In the genomic region with DNA sequence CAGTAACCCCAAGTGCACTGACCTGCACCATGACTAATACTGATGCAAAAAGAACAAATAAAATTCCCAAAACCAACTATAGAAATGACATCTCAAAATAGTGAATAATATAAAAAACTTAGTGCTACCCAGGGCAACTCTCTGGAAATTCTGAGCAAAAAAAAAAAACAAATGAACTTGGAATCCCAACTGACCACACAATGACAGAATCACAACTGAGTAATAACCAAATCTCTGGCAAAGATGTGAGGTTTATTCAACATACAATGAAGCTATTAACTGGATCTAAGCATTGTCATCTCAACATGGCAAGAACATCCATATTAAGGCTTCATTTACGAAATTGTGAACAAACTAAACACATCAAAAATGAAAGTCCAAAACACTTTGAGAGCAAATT, we compare ENCODE assay signal across 25 cellular contexts. TPM values are rescaled to one million over a fixed set of nuclear protein-coding genes. Genes with fewer than 3 reads are reported as not detected.
DNase-seq lines count a peak whose midpoint lies in the region; ATAC-seq and TF ChIP-seq lines count a peak whose summit lies in the region.
"Had no signal": no experiment of that assay in that cellular context is flagged by ENCODE, and none has a peak within 500 bp of the region (broad histone marks: within the 10 kb centered on the region; RNA-seq: fewer than 3 reads in every experiment).

No MANE protein-coding gene starts in this region.

- H3K36me3 ChIP-seq in mammary epithelial cell (ENCODE audit: insufficient read depth, low read length) = no peaks in the 10 kb centered on the region
- H3K36me3 ChIP-seq: BE2C, HAP-1, left lung had no signal

- peaks cover 6% of the 10 kb centered on the region for H3K4me1 ChIP-seq in mammary epithelial cell (ENCODE audit: insufficient read depth, low read length)
- H3K4me1 ChIP-seq: BE2C, Caco-2, HAP-1, left lung had no signal

- H3K4me3 Mint-ChIP-seq in MCF 10A (ENCODE audit: unreplicated experiment) = no peak overlapping the region
- H3K4me3 Mint-ChIP-seq: activated CD8-positive, alpha-beta memory T cell treated with anti-CD3 and anti-CD28 coated beads, Interleukin-2, amount 10 ng/mL, durations not matched to agents 7 days and 5 days; activated naive CD8-positive, alpha-beta T cell treated with anti-CD3 and anti-CD28 coated beads for 36 hours; IgD-negative memory B cell had no signal

- CTCF ChIA-PET in mammary epithelial cell (lab: Charles Lee; ENCODE audit: low non-redundant PET) (interaction anchor here (0.5 kb wide), 1 partner anchor 566 kb away, joined by 3 read pairs; no protein-coding TSS in a partner anchor), MCF 10A (lab: Yijun Ruan, JAX) (interaction anchor here (0.6 to 0.9 kb wide), 3 partner anchors 9 to 50 kb away, joined by 3 to 6 read pairs (median 3); no protein-coding TSS in a partner anchor)

- H3K36me3 Mint-ChIP-seq in MCF 10A (ENCODE audit: insufficient read depth, unreplicated experiment) = no peaks in the 10 kb centered on the region

- TF ChIP-seq CTCF in mammary epithelial cell (conservative IDR thresholded peaks at IDR 0.05 in 1 of 2, IDR thresholded peaks at IDR 0.05 in 1 of 2; ENCODE audit: extremely low read depth in 1 of 2, insufficient read depth in 1 of 2, low read depth in 1 of 2, low read length in 2 of 2) = no peak
- no peak for TF ChIP-seq CTCF in MCF 10A (IDR thresholded peaks at IDR 0.05; ENCODE audit: unreplicated experiment)
- TF ChIP-seq CTCF in choroid plexus epithelial cell (conservative IDR thresholded peaks at IDR 0.05; ENCODE audit: low read depth, low read length) = no peak

- H3K9ac ChIP-seq in mammary epithelial cell (ENCODE audit: insufficient read depth, low read length) = no peak overlapping the region

- H3K27me3 ChIP-seq in mammary epithelial cell (ENCODE audit: insufficient read depth, low read length) = no peaks in the 10 kb centered on the region
- H3K27me3 ChIP-seq: BE2C, left lung had no signal

- 25% methylated on average over 1 of the region's 1 CpG for WGBS in mammary epithelial cell (ENCODE audit: low coverage, missing lambda C conversion rate)

- H3K79me2 ChIP-seq in mammary epithelial cell (ENCODE audit: insufficient read depth, low read length) = peaks cover 50% of the 10 kb centered on the region

- DNase-seq in mammary epithelial cell (peak; percentile 70), MCF 10A (ENCODE audit: unreplicated experiment) (no peak), choroid plexus epithelial cell (ENCODE audit: low read depth) (peak; percentile 17), kidney tubule cell (ENCODE audit: low spot score) (peak; percentile 3), SKM-1 (lab: John Stamatoyannopoulos, UW; ENCODE audit: unreplicated experiment) (no peak), NCI-H226 (no peak)
- no peak for DNase-seq in stimulated activated CD4-positive, alpha-beta T cell treated with anti-CD3 and anti-CD28 coated beads, Interleukin-15, amount 100 ng/mL, for 24 hours
- DNase-seq: activated CD4-positive, alpha-beta T cell treated with anti-CD3 and anti-CD28 coated beads for 48 hours; activated CD8-positive, alpha-beta memory T cell treated with anti-CD3 and anti-CD28 coated beads, Interleukin-2, amount 10 ng/mL, durations not matched to agents 7 days and 5 days; activated naive CD8-positive, alpha-beta T cell treated with anti-CD3 and anti-CD28 coated beads for 36 hours; BE2C; Caco-2; left lung; MM.1S; NCI-H1694; NCI-H748 treated with DMSO at 0.1 percent for 48 hours; SIG-M5; stimulated activated CD8-positive, alpha-beta memory T cell treated with anti-CD3 and anti-CD28 coated beads, Interleukin-4, amount 100 ng/mL, for 48 hours; T-helper 1 cell had no signal

- H3K27me3 Mint-ChIP-seq in MCF 10A (ENCODE audit: insufficient read depth, unreplicated experiment) = no peaks in the 10 kb centered on the region
- H3K27me3 Mint-ChIP-seq: activated CD8-positive, alpha-beta memory T cell treated with anti-CD3 and anti-CD28 coated beads, Interleukin-2, amount 10 ng/mL, durations not matched to agents 7 days and 5 days; activated naive CD8-positive, alpha-beta T cell treated with anti-CD3 and anti-CD28 coated beads for 36 hours; IgD-negative memory B cell had no signal

- no peaks in the 10 kb centered on the region for H3K9me3 ChIP-seq in mammary epithelial cell (replicated peaks; ENCODE audit: insufficient read depth, low read length)
- H3K9me3 ChIP-seq: BE2C, Caco-2, HAP-1 had no signal

- POLR2A ChIA-PET in MCF 10A (lab: Yijun Ruan, JAX) = interaction anchor here (1.4 kb wide), 1 partner anchor 10 kb away, joined by 4 read pairs; no protein-coding TSS in a partner anchor

- peaks cover 6% of the 10 kb centered on the region for H3K4me1 Mint-ChIP-seq in MCF 10A (ENCODE audit: insufficient read depth, unreplicated experiment)
- H3K4me1 Mint-ChIP-seq: activated CD8-positive, alpha-beta memory T cell treated with anti-CD3 and anti-CD28 coated beads, Interleukin-2, amount 10 ng/mL, durations not matched to agents 7 days and 5 days; IgD-negative memory B cell had no signal

- BruUV-seq in mammary epithelial cell (replicated peaks; lab: Mats Ljungman, UMichigan) (no TSS peak), MCF 10A (replicated peaks; lab: Mats Ljungman, UMichigan) (no TSS peak)

- intact Hi-C loops in mammary epithelial cell (cut with micrococcal nuclease) (no loop called here), MCF 10A (cut with micrococcal nuclease) (no loop called here)

- H2AFZ ChIP-seq in mammary epithelial cell (ENCODE audit: low read depth, low read length) = no peak overlapping the region

- no peak overlapping the region for H3K4me3 ChIP-seq in mammary epithelial cell (replicated peaks in 1 of 3; ENCODE audit: insufficient read depth in 1 of 3, low read depth in 2 of 3, low read length in 3 of 3)
- H3K4me3 ChIP-seq in choroid plexus epithelial cell (ENCODE audit: low read depth, low read length) = no peak overlapping the region
- H3K4me3 ChIP-seq: HAP-1, left lung had no signal

- no peak for ATAC-seq in esophagus mucosa
- ATAC-seq: activated CD8-positive, alpha-beta memory T cell treated with anti-CD3 and anti-CD28 coated beads, Interleukin-2, amount 10 ng/mL, durations not matched to agents 7 days and 5 days; left lung had no signal

- peak overlapping the region; percentile 20 for H3K27ac ChIP-seq in mammary epithelial cell (ENCODE audit: insufficient read depth, low read depth, low read length)
- H3K27ac ChIP-seq: 22Rv1, HL-60, left lung had no signal

- peaks cover 8% of the 10 kb centered on the region for H3K9me3 Mint-ChIP-seq in MCF 10A (ENCODE audit: unreplicated experiment)

- peak overlapping the region; percentile 42 for H3K4me2 ChIP-seq in mammary epithelial cell (ENCODE audit: insufficient read depth, low read depth, low read length)

- no peaks in the 10 kb centered on the region for H4K20me1 ChIP-seq in mammary epithelial cell (ENCODE audit: insufficient read depth, low read length)

- no peak overlapping the region for H3K27ac Mint-ChIP-seq in MCF 10A (ENCODE audit: low read depth, unreplicated experiment)
- H3K27ac Mint-ChIP-seq: activated CD8-positive, alpha-beta memory T cell treated with anti-CD3 and anti-CD28 coated beads, Interleukin-2, amount 10 ng/mL, durations not matched to agents 7 days and 5 days; activated naive CD8-positive, alpha-beta T cell treated with anti-CD3 and anti-CD28 coated beads for 36 hours; activated T-helper 2 cell treated with anti-CD3 and anti-CD28 coated beads, Interferon-gamma antibody, Interleukin-2, Interleukin-4, amounts not matched to agents 10 μg/mL and 5 μg/mL and 100 μg/mL, durations not matched to agents 14 hours and 24 hours and 36 hours; IgD-negative memory B cell had no signal

- in situ Hi-C loops in mammary epithelial cell (cut with MboI; ENCODE audit: low sequenced_read_pairs in 2 of 2) = no loop called here

- dilution Hi-C loops in mammary epithelial cell (cut with HindIII; ENCODE audit: low sequenced_read_pairs) = loop anchor here (5.0 kb wide), 2 partner anchors 49 to 51 kb away; no protein-coding TSS in a partner anchor

RNA-seq across cellular contexts. Expression of gene EXOC6B, which starts 22.7 kb away (rescaled TPM):
- total RNA-seq in mammary epithelial cell (10 to 100 TPM; 38.3 to 48.9 TPM), MCF 10A (2022) (24.7 and 34.7 TPM in 2 replicates), esophagus mucosa (31.6 TPM)
- polyA plus RNA-seq in mammary epithelial cell = 21.6 TPM
- polyA minus RNA-seq in mammary epithelial cell = 94.1 TPM

Comparison
In these comparisons a context has a peak if more than half of its experiments do, and no peak if none do; other contexts are left out.
1. DNase-seq: peak in mammary epithelial cell (single experiment), choroid plexus epithelial cell (single experiment) and kidney tubule cell (single experiment); none in MCF 10A (single experiment), SKM-1 (single experiment), stimulated activated CD4-positive, alpha-beta T cell treated with anti-CD3 and anti-CD28 coated beads, Interleukin-15, amount 100 ng/mL, for 24 hours (single experiment) and NCI-H226 (single experiment).